8 cellular contexts compared by ENCODE assay signal in the genomic region with DNA sequence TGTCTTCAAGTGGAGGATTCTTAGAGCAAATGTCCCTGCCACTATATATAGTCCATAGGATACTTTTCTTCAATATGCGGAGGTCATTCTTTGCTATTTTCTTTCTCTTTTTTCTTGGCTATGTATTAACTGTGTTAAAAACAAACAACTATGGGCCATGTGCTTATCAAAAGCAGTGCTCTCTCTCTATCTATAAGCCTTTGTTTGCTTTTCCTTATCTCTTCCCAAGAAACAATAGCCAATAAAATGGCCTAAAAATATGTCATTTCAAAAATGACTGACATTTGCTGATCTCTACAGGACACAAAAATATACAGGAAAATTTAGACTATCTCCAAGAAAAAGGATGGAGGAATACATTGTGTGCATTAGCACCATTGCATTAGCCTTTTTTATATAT.
"Had no signal": no experiment of that assay in that cellular context is flagged by ENCODE, and none has a peak within 500 bp of the region (broad histone marks: within the 10 kb centered on the region; RNA-seq: fewer than 3 reads in every experiment).

No MANE protein-coding gene starts in this region.

- ATAC-seq: GM12878 had no signal

- FAIRE-seq: G401.6, GM12878, GM12891, GM12892, GM18507, GM19239 had no signal

- H3K4me3 ChIP-seq: GM12878 had no signal

- DNase-seq: GDM1, GF-D8 had no signal
